ENCODE assay signal across 25 cellular contexts in genomic region chr11:47800759-47801158, GRCh38. TPM values are rescaled to one million over a fixed set of nuclear protein-coding genes. Genes with fewer than 3 reads are reported as not detected.
A peak's percentile ranks its signal among the peaks of the same experiment; 100 is the strongest.
DNase-seq lines count a peak whose midpoint lies in the region; ATAC-seq and TF ChIP-seq lines count a peak whose summit lies in the region.
"Had no signal": no experiment of that assay in that cellular context is flagged by ENCODE, and none has a peak within 500 bp of the region (broad histone marks: within the 10 kb centered on the region; RNA-seq: fewer than 3 reads in every experiment).

No MANE protein-coding gene starts in this region.

- WGBS in right cardiac atrium = 72% methylated on average over 1 of the region's 1 CpG

- POLR2A ChIA-PET in PC-9 (lab: Charles Lee; ENCODE audit: unreplicated experiment) = no interaction called here

- H3K27me3 ChIP-seq in cardiac muscle cell = no peaks in the 10 kb centered on the region
- no peaks in the 10 kb centered on the region for H3K27me3 ChIP-seq in right cardiac atrium (ENCODE audit: control insufficient read depth, insufficient read depth)
- H3K27me3 ChIP-seq in PC-9 (ENCODE audit: insufficient read depth, low read depth) = no peaks in the 10 kb centered on the region
- H3K27me3 ChIP-seq: BLaER1 treated with 17β-estradiol and CSF1 and Interleukin-3, amounts not matched to agents 10 nM and 100 nM; SJSA1 had no signal

- H3K9me3 Mint-ChIP-seq in activated naive CD4-positive, alpha-beta T cell treated with anti-CD3 and anti-CD28 coated beads, Interleukin-2, amount 50 U/mL, for 24 hours = no peaks in the 10 kb centered on the region
- H3K9me3 Mint-ChIP-seq: CD4-positive, alpha-beta T cell; HFFc6 had no signal

- H3K4me3 Mint-ChIP-seq in activated naive CD4-positive, alpha-beta T cell treated with anti-CD3 and anti-CD28 coated beads, Interleukin-2, amount 50 U/mL, for 24 hours = no peak overlapping the region
- H3K4me3 Mint-ChIP-seq: CD4-positive, alpha-beta T cell; HFFc6 had no signal

- H3K4me3 ChIP-seq in cardiac muscle cell (no peak overlapping the region), right cardiac atrium (ENCODE audit: low read length) (no peak overlapping the region), PC-9 (no peak overlapping the region)
- H3K4me3 ChIP-seq: A549; BLaER1 treated with 17β-estradiol and CSF1 and Interleukin-3, amounts not matched to agents 10 nM and 100 nM; HAP-1; SJSA1 had no signal

- H3K79me2 ChIP-seq in PC-9 (ENCODE audit: low read depth) = no peaks in the 10 kb centered on the region

- no TSS peak for BruUV-seq in PC-9 (replicated peaks; lab: Mats Ljungman, UMichigan)

- no peaks in the 10 kb centered on the region for H3K4me1 ChIP-seq in cardiac muscle cell (ENCODE audit: low read depth)
- no peaks in the 10 kb centered on the region for H3K4me1 ChIP-seq in right cardiac atrium (ENCODE audit: control insufficient read depth, insufficient read depth, low read length)
- no peaks in the 10 kb centered on the region for H3K4me1 ChIP-seq in PC-9 (replicated peaks; ENCODE audit: insufficient read depth)
- H3K4me1 ChIP-seq: A549; BLaER1 treated with 17β-estradiol and CSF1 and Interleukin-3, amounts not matched to agents 10 nM and 100 nM; HAP-1 had no signal

- no peaks in the 10 kb centered on the region for H3F3A ChIP-seq in PC-9 (ENCODE audit: insufficient read depth, low read depth)

- peak overlapping the region; percentile 70 for H3K27ac ChIP-seq in cardiac muscle cell
- H3K27ac ChIP-seq in right cardiac atrium (ENCODE audit: low read length) = no peak overlapping the region
- H3K27ac ChIP-seq in PC-9 = no peak overlapping the region
- H3K27ac ChIP-seq: A549; BLaER1 treated with 17β-estradiol and CSF1 and Interleukin-3, amounts not matched to agents 10 nM and 100 nM; SJSA1 had no signal

- no peak for DNase-seq in activated naive CD4-positive, alpha-beta T cell (lab: John Stamatoyannopoulos, UW)
- peak; percentile 5 for DNase-seq in SW480 (ENCODE audit: low spot score)
- DNase-seq in cardiac muscle cell (ENCODE audit: low read depth in 1 of 2, low spot score in 1 of 2) = peak in 1 of 2 donors; percentile 4
- no peak for DNase-seq in right cardiac atrium
- no peak for DNase-seq in PC-9
- no peak for DNase-seq in epidermal melanocyte (ENCODE audit: insufficient read length, low spot score)
- DNase-seq: AML-193; CD4-positive, alpha-beta T cell; COR-L47; DMS53; GOT3; HFFc6; KBM-7; MV-4-11; NCI-H1105; NCI-H1436 treated with DMSO at 0.1 percent for 48 hours; NCI-H187 treated with DMSO at 0.1 percent for 48 hours; NCI-H2171 treated with DMSO at 0.1 percent for 48 hours; NCI-H524; NCI-H774 had no signal

- no peaks in the 10 kb centered on the region for H3K27me3 Mint-ChIP-seq in activated naive CD4-positive, alpha-beta T cell treated with anti-CD3 and anti-CD28 coated beads, Interleukin-2, amount 50 U/mL, for 24 hours
- H3K27me3 Mint-ChIP-seq: CD4-positive, alpha-beta T cell had no signal

- no peak for TF ChIP-seq CTCF in cardiac muscle cell (IDR thresholded peaks at IDR 0.05; ENCODE audit: low read depth, low read length)
- TF ChIP-seq CTCF in PC-9 (conservative IDR thresholded peaks at IDR 0.05) = no peak

- H4K20me1 ChIP-seq in PC-9 (ENCODE audit: insufficient read depth) = peaks cover 4% of the 10 kb centered on the region
- H4K20me1 ChIP-seq: BLaER1 treated with 17β-estradiol and CSF1 and Interleukin-3, amounts not matched to agents 10 nM and 100 nM had no signal

- no peak overlapping the region for H2AFZ ChIP-seq in PC-9

- no peak overlapping the region for H3K4me2 ChIP-seq in PC-9
- H3K4me2 ChIP-seq: A549; BLaER1 treated with 17β-estradiol and CSF1 and Interleukin-3, amounts not matched to agents 10 nM and 100 nM had no signal

- CTCF ChIA-PET in PC-9 (lab: Charles Lee) = interaction anchor here (0.7 kb wide), 1 partner anchor 14 kb away, joined by 3 read pairs; no protein-coding TSS in a partner anchor

- H3K27ac Mint-ChIP-seq in activated naive CD4-positive, alpha-beta T cell treated with anti-CD3 and anti-CD28 coated beads, Interleukin-2, amount 50 U/mL, for 24 hours = peak overlapping the region; percentile 32
- H3K27ac Mint-ChIP-seq: CD4-positive, alpha-beta T cell; HFFc6 had no signal

- intact Hi-C loops in right cardiac atrium (cut with DNase I) (loop anchor here in 1 of 4 donors (10.0 kb wide), 1 partner anchor 46 kb away; no protein-coding TSS in a partner anchor), PC-9 (cut with micrococcal nuclease; ENCODE audit: unreplicated experiment) (loop anchor here (10.0 kb wide), 1 partner anchor 334 kb away; no protein-coding TSS in a partner anchor)

- ATAC-seq in right cardiac atrium = peak; percentile 76 to 87

- H3K36me3 ChIP-seq in cardiac muscle cell (peaks cover 52% of the 10 kb centered on the region), PC-9 (ENCODE audit: low read depth) (peaks cover 50% of the 10 kb centered on the region)

- H3K9me3 ChIP-seq in cardiac muscle cell (ENCODE audit: low read depth) (no peaks in the 10 kb centered on the region), right cardiac atrium (ENCODE audit: control insufficient read depth, low read length) (no peaks in the 10 kb centered on the region), PC-9 (ENCODE audit: insufficient read depth, low read depth) (no peaks in the 10 kb centered on the region)
- H3K9me3 ChIP-seq: A549; BLaER1 treated with 17β-estradiol and CSF1 and Interleukin-3, amounts not matched to agents 10 nM and 100 nM; HAP-1; SJSA1 had no signal

- peaks cover 10% of the 10 kb centered on the region for H3K4me1 Mint-ChIP-seq in activated naive CD4-positive, alpha-beta T cell treated with anti-CD3 and anti-CD28 coated beads, Interleukin-2, amount 50 U/mL, for 24 hours

- H3K9me2 ChIP-seq in PC-9 (ENCODE audit: insufficient read depth) = no peaks in the 10 kb centered on the region

- peaks cover 14% of the 10 kb centered on the region for H3K36me3 Mint-ChIP-seq in activated naive CD4-positive, alpha-beta T cell treated with anti-CD3 and anti-CD28 coated beads, Interleukin-2, amount 50 U/mL, for 24 hours

RNA-seq across cellular contexts. Expression of gene FNBP4, which starts 33.6 kb away (rescaled TPM):
- total RNA-seq in cardiac muscle cell (57.8 and 104 TPM in 2 replicates), right cardiac atrium (10 to 100 TPM; 36.2 to 49.0 (median 39.2) TPM), PC-9 (2021) (101 and 121 TPM in 2 replicates)
- polyA plus RNA-seq in cardiac muscle cell (51.2 and 104 TPM in 2 replicates), right cardiac atrium (23.5 TPM)

RNA-seq across cellular contexts. Expression of gene NUP160, which starts 47.4 kb away (rescaled TPM):
- total RNA-seq in cardiac muscle cell = 12.1 and 15.9 TPM in 2 replicates
- 25.9 and 26.7 TPM in 2 replicates for polyA plus RNA-seq in cardiac muscle cell
- total RNA-seq in right cardiac atrium = 10 to 100 TPM; 14.7 to 18.4 (median 15.3) TPM
- polyA plus RNA-seq in right cardiac atrium = 8.1 TPM
- 61.7 and 73.2 TPM in 2 replicates for total RNA-seq in PC-9 (2021)
